ENCODE assay signal across 8 cellular contexts in genomic region chr6:14270925-14271791, GRCh38.
DNase-seq lines count a peak whose midpoint lies in the region; ATAC-seq lines count a peak whose summit lies in the region.

No MANE protein-coding gene starts in this region.

- peaks cover 57% of the 10 kb centered on the region for H3K4me1 Mint-ChIP-seq in dendritic cell treated with granulocyte-macrophage colony-stimulating factor and Interleukin-4, amounts not matched to agents 40 ng/mL and 50 ng/mL, for 4 days (ENCODE audit: low read depth)

- intact Hi-C loops in dendritic cell treated with granulocyte-macrophage colony-stimulating factor and Interleukin-4, amounts not matched to agents 40 ng/mL and 50 ng/mL, for 4 days (cut with micrococcal nuclease) = no loop called here

- H3K27ac Mint-ChIP-seq in dendritic cell treated with granulocyte-macrophage colony-stimulating factor and Interleukin-4, amounts not matched to agents 40 ng/mL and 50 ng/mL, for 4 days = peak overlapping the region; percentile 76

- no peaks in the 10 kb centered on the region for H3K9me3 Mint-ChIP-seq in dendritic cell treated with granulocyte-macrophage colony-stimulating factor and Interleukin-4, amounts not matched to agents 40 ng/mL and 50 ng/mL, for 4 days

- DNase-seq in EH (ENCODE audit: low read depth) (peak; percentile 87), T1000 (lab: John Stamatoyannopoulos, UW) (peak; percentile 87), NCI-H82 treated with DMSO at 0.1 percent for 48 hours (lab: John Stamatoyannopoulos, UW; ENCODE audit: unreplicated experiment) (no peak), NCI-H345 treated with DMSO at 0.1 percent for 48 hours (lab: John Stamatoyannopoulos, UW; ENCODE audit: unreplicated experiment) (no peak), NCI-H2081 treated with DMSO at 0.1 percent for 48 hours (lab: John Stamatoyannopoulos, UW) (no peak)
- DNase-seq in stimulated activated CD4-positive, alpha-beta T cell treated with anti-CD3 and anti-CD28 coated beads, Interleukin-1b, Interleukin-23, amount 100 ng/mL, for 48 hours = peak; percentile 82

- no peak for ATAC-seq in GM18907 (IDR thresholded peaks at IDR 0.05; ENCODE audit: unreplicated experiment)

- H3K4me3 Mint-ChIP-seq in dendritic cell treated with granulocyte-macrophage colony-stimulating factor and Interleukin-4, amounts not matched to agents 40 ng/mL and 50 ng/mL, for 4 days = no peak overlapping the region

- H3K27me3 Mint-ChIP-seq in dendritic cell treated with granulocyte-macrophage colony-stimulating factor and Interleukin-4, amounts not matched to agents 40 ng/mL and 50 ng/mL, for 4 days = peaks cover 18% of the 10 kb centered on the region

- H3K36me3 Mint-ChIP-seq in dendritic cell treated with granulocyte-macrophage colony-stimulating factor and Interleukin-4, amounts not matched to agents 40 ng/mL and 50 ng/mL, for 4 days (ENCODE audit: low read depth) = no peaks in the 10 kb centered on the region

Comparison
In these comparisons a context has a peak if more than half of its experiments do, and no peak if none do; other contexts are left out.
1. DNase-seq: peak in EH (single experiment), T1000 (single experiment) and stimulated activated CD4-positive, alpha-beta T cell treated with anti-CD3 and anti-CD28 coated beads, Interleukin-1b, Interleukin-23, amount 100 ng/mL, for 48 hours (single experiment); none in NCI-H82 treated with DMSO at 0.1 percent for 48 hours (single experiment), NCI-H345 treated with DMSO at 0.1 percent for 48 hours (single experiment) and NCI-H2081 treated with DMSO at 0.1 percent for 48 hours (single experiment).